Comparison of ENCODE assay signal across 1 cellular context in the genomic region with DNA sequence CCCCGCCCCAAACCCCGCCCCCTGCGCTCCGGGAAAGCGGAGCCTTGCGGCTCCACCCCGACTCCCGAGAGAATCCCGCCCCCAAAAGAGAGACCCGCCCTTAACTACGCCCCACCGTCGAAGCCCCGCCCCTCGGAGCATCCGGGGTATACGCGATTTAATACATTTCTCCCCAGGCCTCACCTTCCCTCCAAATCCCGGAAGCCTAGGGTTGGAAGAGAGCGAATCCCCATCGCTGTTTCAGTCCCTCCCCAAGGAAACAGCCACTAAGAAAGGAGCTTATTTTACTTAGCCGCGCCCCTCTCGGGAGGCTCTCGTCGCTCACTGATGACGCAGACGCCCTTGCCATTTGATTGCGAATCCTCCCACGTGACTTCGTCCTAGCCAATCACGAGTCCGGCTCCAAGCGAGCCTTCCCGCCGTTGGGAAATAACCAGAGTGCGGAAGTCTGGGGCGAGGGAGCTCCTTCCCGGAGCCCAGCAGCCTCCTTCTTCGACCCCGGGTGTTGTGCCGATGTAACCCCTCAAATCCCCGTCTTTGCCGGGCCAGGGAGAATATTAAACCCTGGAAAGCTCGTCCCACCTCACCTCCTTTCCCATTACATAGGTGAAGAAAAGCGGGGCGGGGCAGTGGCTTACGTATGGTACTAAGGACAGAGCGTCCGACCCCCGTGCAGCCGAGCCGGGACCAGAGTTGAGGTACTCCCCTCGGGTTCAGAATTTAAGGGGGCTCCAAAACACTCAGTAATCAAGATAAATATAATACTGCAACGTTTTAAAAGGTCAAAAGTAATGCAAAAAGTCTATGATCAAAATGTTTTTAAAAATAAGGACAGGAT.
TF ChIP-seq lines count a peak whose summit lies in the region.

No MANE protein-coding gene starts in this region.

TF ChIP-seq in K562, 482 proteins besides CTCF, POLR2A, EP300 and RAD21 (continued from another document and continues in another):
- TF ChIP-seq, protein P1, sequence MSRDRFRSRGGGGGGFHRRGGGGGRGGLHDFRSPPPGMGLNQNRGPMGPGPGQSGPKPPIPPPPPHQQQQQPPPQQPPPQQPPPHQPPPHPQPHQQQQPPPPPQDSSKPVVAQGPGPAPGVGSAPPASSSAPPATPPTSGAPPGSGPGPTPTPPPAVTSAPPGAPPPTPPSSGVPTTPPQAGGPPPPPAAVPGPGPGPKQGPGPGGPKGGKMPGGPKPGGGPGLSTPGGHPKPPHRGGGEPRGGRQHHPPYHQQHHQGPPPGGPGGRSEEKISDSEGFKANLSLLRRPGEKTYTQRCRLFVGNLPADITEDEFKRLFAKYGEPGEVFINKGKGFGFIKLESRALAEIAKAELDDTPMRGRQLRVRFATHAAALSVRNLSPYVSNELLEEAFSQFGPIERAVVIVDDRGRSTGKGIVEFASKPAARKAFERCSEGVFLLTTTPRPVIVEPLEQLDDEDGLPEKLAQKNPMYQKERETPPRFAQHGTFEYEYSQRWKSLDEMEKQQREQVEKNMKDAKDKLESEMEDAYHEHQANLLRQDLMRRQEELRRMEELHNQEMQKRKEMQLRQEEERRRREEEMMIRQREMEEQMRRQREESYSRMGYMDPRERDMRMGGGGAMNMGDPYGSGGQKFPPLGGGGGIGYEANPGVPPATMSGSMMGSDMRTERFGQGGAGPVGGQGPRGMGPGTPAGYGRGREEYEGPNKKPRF (IDR thresholded peaks at IDR 0.05; ENCODE audit: low read depth, low read length), result no peak
- peak; percentile 29; the same call in 1 of the 2 replicates for TF ChIP-seq NCOA1 (IDR thresholded peaks at IDR 0.05; ENCODE audit: low read depth)
- peak; percentile 81 for TF ChIP-seq PHB (CRISPR knock-in tag; IDR thresholded peaks at IDR 0.05)
- peak; percentile 53; the same call in 1 of the 2 replicates for TF ChIP-seq CC2D1A (IDR thresholded peaks at IDR 0.05)
- TF ChIP-seq, protein P2, sequence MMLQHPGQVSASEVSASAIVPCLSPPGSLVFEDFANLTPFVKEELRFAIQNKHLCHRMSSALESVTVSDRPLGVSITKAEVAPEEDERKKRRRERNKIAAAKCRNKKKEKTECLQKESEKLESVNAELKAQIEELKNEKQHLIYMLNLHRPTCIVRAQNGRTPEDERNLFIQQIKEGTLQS (IDR thresholded peaks at IDR 0.05), result peak; percentile 89
- TF ChIP-seq, protein P2 (CRISPR knock-in tag; conservative IDR thresholded peaks at IDR 0.05), result peak; percentile 42; the same call in 1 of the 2 replicates
- peak; percentile 84 for TF ChIP-seq TAF9B (IDR thresholded peaks at IDR 0.05; ENCODE audit: partially characterized antibody)
- no peak for TF ChIP-seq SIRT6 (IDR thresholded peaks at IDR 0.05; ENCODE audit: low read depth, low read length)
- peak; percentile 87 for TF ChIP-seq ATF7 (IDR thresholded peaks at IDR 0.05)
- TF ChIP-seq ZNF780A (CRISPR knock-in tag; IDR thresholded peaks at IDR 0.05), result no peak
- no peak for TF ChIP-seq TCF15 (CRISPR knock-in tag; IDR thresholded peaks at IDR 0.05)
- TF ChIP-seq E2F3 (CRISPR knock-in tag; IDR thresholded peaks at IDR 0.05), result peak; percentile 88
- TF ChIP-seq MCM2 (IDR thresholded peaks at IDR 0.05; ENCODE audit: low read depth), result no peak
- peak; percentile 98 for TF ChIP-seq RAD51 (IDR thresholded peaks at IDR 0.05; ENCODE audit: borderline replicate concordance, low read depth)
- TF ChIP-seq ZNF263 (CRISPR knock-in tag; IDR thresholded peaks at IDR 0.05; ENCODE audit: borderline replicate concordance), result no peak; the same call in 1 of the 2 replicates
- no peak for TF ChIP-seq ZNF124 (CRISPR knock-in tag; IDR thresholded peaks at IDR 0.05)
- TF ChIP-seq RBM39 (optimal IDR thresholded peaks at IDR 0.05; ENCODE audit: low read depth, low read length), result no peak
- peak; percentile 92 for TF ChIP-seq PML (IDR thresholded peaks at IDR 0.05; ENCODE audit: low read length)
- peak; percentile 100 for TF ChIP-seq CREM (IDR thresholded peaks at IDR 0.05; ENCODE audit: low read depth)
- peak; percentile 50; the same call in 1 of the 2 replicates for TF ChIP-seq ZSCAN32 (CRISPR knock-in tag; IDR thresholded peaks at IDR 0.05)
- no peak for TF ChIP-seq ZEB2 (IDR thresholded peaks at IDR 0.05)
- no peak for TF ChIP-seq ZBTB8A (IDR thresholded peaks at IDR 0.05; ENCODE audit: partially characterized antibody)
- TF ChIP-seq NELFE (IDR thresholded peaks at IDR 0.05; ENCODE audit: insufficient read depth, insufficient read length), result no peak
- TF ChIP-seq, protein P3, sequence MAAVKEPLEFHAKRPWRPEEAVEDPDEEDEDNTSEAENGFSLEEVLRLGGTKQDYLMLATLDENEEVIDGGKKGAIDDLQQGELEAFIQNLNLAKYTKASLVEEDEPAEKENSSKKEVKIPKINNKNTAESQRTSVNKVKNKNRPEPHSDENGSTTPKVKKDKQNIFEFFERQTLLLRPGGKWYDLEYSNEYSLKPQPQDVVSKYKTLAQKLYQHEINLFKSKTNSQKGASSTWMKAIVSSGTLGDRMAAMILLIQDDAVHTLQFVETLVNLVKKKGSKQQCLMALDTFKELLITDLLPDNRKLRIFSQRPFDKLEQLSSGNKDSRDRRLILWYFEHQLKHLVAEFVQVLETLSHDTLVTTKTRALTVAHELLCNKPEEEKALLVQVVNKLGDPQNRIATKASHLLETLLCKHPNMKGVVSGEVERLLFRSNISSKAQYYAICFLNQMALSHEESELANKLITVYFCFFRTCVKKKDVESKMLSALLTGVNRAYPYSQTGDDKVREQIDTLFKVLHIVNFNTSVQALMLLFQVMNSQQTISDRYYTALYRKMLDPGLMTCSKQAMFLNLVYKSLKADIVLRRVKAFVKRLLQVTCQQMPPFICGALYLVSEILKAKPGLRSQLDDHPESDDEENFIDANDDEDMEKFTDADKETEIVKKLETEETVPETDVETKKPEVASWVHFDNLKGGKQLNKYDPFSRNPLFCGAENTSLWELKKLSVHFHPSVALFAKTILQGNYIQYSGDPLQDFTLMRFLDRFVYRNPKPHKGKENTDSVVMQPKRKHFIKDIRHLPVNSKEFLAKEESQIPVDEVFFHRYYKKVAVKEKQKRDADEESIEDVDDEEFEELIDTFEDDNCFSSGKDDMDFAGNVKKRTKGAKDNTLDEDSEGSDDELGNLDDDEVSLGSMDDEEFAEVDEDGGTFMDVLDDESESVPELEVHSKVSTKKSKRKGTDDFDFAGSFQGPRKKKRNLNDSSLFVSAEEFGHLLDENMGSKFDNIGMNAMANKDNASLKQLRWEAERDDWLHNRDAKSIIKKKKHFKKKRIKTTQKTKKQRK (IDR thresholded peaks at IDR 0.05; ENCODE audit: borderline replicate concordance, low read depth, low read length), result no peak
- TF ChIP-seq KDM2B (CRISPR knock-in tag; IDR thresholded peaks at IDR 0.05), result no peak
- TF ChIP-seq ELF2 (CRISPR knock-in tag; IDR thresholded peaks at IDR 0.05), result peak; percentile 96
- peak; percentile 65; the same call in 1 of the 2 replicates for TF ChIP-seq CBX1 (IDR thresholded peaks at IDR 0.05; ENCODE audit: low read depth)
- peak; percentile 62 for TF ChIP-seq GABPB1 (CRISPR knock-in tag; IDR thresholded peaks at IDR 0.05)
- no peak for TF ChIP-seq MCM3 (IDR thresholded peaks at IDR 0.05)
- TF ChIP-seq CHD4 (IDR thresholded peaks at IDR 0.05; ENCODE audit: insufficient read depth, insufficient replicate concordance, low read depth, low read length, poor library complexity, severe bottlenecking), result no peak
- no peak for TF ChIP-seq ZC3H4 (CRISPR knock-in tag; IDR thresholded peaks at IDR 0.05; ENCODE audit: borderline replicate concordance)
- no peak for TF ChIP-seq FOXK1 (CRISPR knock-in tag; IDR thresholded peaks at IDR 0.05; ENCODE audit: borderline replicate concordance)
- TF ChIP-seq NCOA4 (IDR thresholded peaks at IDR 0.05; ENCODE audit: partially characterized antibody), result no peak
- TF ChIP-seq NCOR1 (IDR thresholded peaks at IDR 0.05), result no peak
- no peak for TF ChIP-seq HDAC8 (tag; IDR thresholded peaks at IDR 0.05)
- no peak for TF ChIP-seq ZNF239 (CRISPR knock-in tag; IDR thresholded peaks at IDR 0.05)
- TF ChIP-seq TAL1 (IDR thresholded peaks at IDR 0.05), result no peak
- TF ChIP-seq CHD1 (IDR thresholded peaks at IDR 0.05; ENCODE audit: low read length), result no peak
- peak; percentile 82 for TF ChIP-seq ERF (CRISPR knock-in tag; IDR thresholded peaks at IDR 0.05)
- TF ChIP-seq, protein P4, sequence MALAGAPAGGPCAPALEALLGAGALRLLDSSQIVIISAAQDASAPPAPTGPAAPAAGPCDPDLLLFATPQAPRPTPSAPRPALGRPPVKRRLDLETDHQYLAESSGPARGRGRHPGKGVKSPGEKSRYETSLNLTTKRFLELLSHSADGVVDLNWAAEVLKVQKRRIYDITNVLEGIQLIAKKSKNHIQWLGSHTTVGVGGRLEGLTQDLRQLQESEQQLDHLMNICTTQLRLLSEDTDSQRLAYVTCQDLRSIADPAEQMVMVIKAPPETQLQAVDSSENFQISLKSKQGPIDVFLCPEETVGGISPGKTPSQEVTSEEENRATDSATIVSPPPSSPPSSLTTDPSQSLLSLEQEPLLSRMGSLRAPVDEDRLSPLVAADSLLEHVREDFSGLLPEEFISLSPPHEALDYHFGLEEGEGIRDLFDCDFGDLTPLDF (CRISPR knock-in tag; IDR thresholded peaks at IDR 0.05), result peak; percentile 94
- TF ChIP-seq ELF4 (CRISPR knock-in tag; IDR thresholded peaks at IDR 0.05), result peak; percentile 80
- TF ChIP-seq CHD2 (IDR thresholded peaks at IDR 0.05; ENCODE audit: low read depth, low read length), result peak; percentile 37; the same call in 1 of the 2 replicates
- TF ChIP-seq SPI1 (IDR thresholded peaks at IDR 0.05; ENCODE audit: borderline replicate concordance, low read depth, low read length), result peak; percentile 77
- TF ChIP-seq ZNF253 (CRISPR knock-in tag; conservative IDR thresholded peaks at IDR 0.05), result no peak
- TF ChIP-seq TCF7L2 (IDR thresholded peaks at IDR 0.05; ENCODE audit: low read depth, low read length), result no peak
- TF ChIP-seq SREBF1 (IDR thresholded peaks at IDR 0.05; ENCODE audit: borderline replicate concordance, low read depth, low read length), result 0 out of 2 replicates have a peak, but pooled peaks have one; percentile 24
- peak; percentile 52 for TF ChIP-seq MAX (CRISPR knock-in tag; IDR thresholded peaks at IDR 0.05)
- TF ChIP-seq, protein P5, sequence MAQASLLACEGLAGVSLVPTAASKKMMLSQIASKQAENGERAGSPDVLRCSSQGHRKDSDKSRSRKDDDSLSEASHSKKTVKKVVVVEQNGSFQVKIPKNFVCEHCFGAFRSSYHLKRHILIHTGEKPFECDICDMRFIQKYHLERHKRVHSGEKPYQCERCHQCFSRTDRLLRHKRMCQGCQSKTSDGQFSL (CRISPR knock-in tag; IDR thresholded peaks at IDR 0.05), result no peak
- TF ChIP-seq, protein P5 (tag; IDR thresholded peaks at IDR 0.05), result no peak
- TF ChIP-seq ZNF280A (IDR thresholded peaks at IDR 0.05; ENCODE audit: low read depth, partially characterized antibody), result no peak
- TF ChIP-seq TSC22D4 (tag; IDR thresholded peaks at IDR 0.05), result no peak
- TF ChIP-seq DIDO1 (tag; IDR thresholded peaks at IDR 0.05; ENCODE audit: low read depth), result peak; percentile 25; the same call in 1 of the 2 replicates
- TF ChIP-seq BACH1 (tag; IDR thresholded peaks at IDR 0.05), result peak; percentile 53; the same call in 1 of the 2 replicates
- no peak for TF ChIP-seq PREB (CRISPR knock-in tag; IDR thresholded peaks at IDR 0.05)
- no peak for TF ChIP-seq TAF15 (IDR thresholded peaks at IDR 0.05; ENCODE audit: low read depth, low read length)
- TF ChIP-seq STAT5A (IDR thresholded peaks at IDR 0.05; ENCODE audit: borderline replicate concordance, low read length), result no peak
- TF ChIP-seq CCAR2 (IDR thresholded peaks at IDR 0.05; ENCODE audit: low read depth, low read length), result no peak
- no peak for TF ChIP-seq ZNF699 (CRISPR knock-in tag; IDR thresholded peaks at IDR 0.05; ENCODE audit: insufficient replicate concordance)
